1 cellular context compared by ENCODE assay signal in genomic region chr6:138109042-138109997, GRCh38.
TF ChIP-seq lines count a peak whose summit lies in the region.

No MANE protein-coding gene starts in this region.

TF ChIP-seq in K562, 482 proteins besides CTCF, POLR2A, EP300 and RAD21 (continued from another document and continues in another):
- TF ChIP-seq FOXM1 (IDR thresholded peaks at IDR 0.05; ENCODE audit: low read depth): no peak; the same call in 1 of the 2 replicates
- TF ChIP-seq FOXM1 (CRISPR knock-in tag; IDR thresholded peaks at IDR 0.05; ENCODE audit: low read depth): no peak
- TF ChIP-seq ELF2 (CRISPR knock-in tag; IDR thresholded peaks at IDR 0.05): no peak
- TF ChIP-seq ZNF436 (CRISPR knock-in tag; IDR thresholded peaks at IDR 0.05): no peak
- 0 out of 2 replicates have a peak, but pooled peaks have one; percentile 17 for TF ChIP-seq NFE2 (IDR thresholded peaks at IDR 0.05; ENCODE audit: low read depth)
- no peak for TF ChIP-seq HIVEP1 (CRISPR knock-in tag; IDR thresholded peaks at IDR 0.05)
- TF ChIP-seq FIP1L1 (IDR thresholded peaks at IDR 0.05; ENCODE audit: low read depth, low read length, poor library complexity, severe bottlenecking): no peak
- TF ChIP-seq NCOA1 (IDR thresholded peaks at IDR 0.05; ENCODE audit: low read depth): no peak
- TF ChIP-seq PPARD (CRISPR knock-in tag; IDR thresholded peaks at IDR 0.05): no peak
- TF ChIP-seq ZNF277 (CRISPR knock-in tag; IDR thresholded peaks at IDR 0.05; ENCODE audit: borderline replicate concordance): no peak
- TF ChIP-seq RBM39 (optimal IDR thresholded peaks at IDR 0.05; ENCODE audit: low read depth, low read length): no peak
- TF ChIP-seq ZNF324 (CRISPR knock-in tag; IDR thresholded peaks at IDR 0.05): no peak
- TF ChIP-seq USF2 (CRISPR knock-in tag; IDR thresholded peaks at IDR 0.05): no peak
- no peak for TF ChIP-seq WHSC1 (IDR thresholded peaks at IDR 0.05; ENCODE audit: low read length)
- 0 out of 2 replicates have a peak, but pooled peaks have one; percentile 11 for TF ChIP-seq MGA (IDR thresholded peaks at IDR 0.05)
- no peak for TF ChIP-seq NFE2L1 (tag; IDR thresholded peaks at IDR 0.05; ENCODE audit: borderline replicate concordance, low read depth)
- TF ChIP-seq ZBTB33 (CRISPR knock-in tag; IDR thresholded peaks at IDR 0.05): no peak
- no peak for TF ChIP-seq MAZ (CRISPR knock-in tag; conservative IDR thresholded peaks at IDR 0.05 in 1 of 2, IDR thresholded peaks at IDR 0.05 in 1 of 2)
- no peak for TF ChIP-seq ZNF57 (CRISPR knock-in tag; IDR thresholded peaks at IDR 0.05)
- TF ChIP-seq GABPB2 (CRISPR knock-in tag; conservative IDR thresholded peaks at IDR 0.05): no peak
- peak; percentile 62 for TF ChIP-seq MEIS2 (IDR thresholded peaks at IDR 0.05; ENCODE audit: partially characterized antibody)
- no peak for TF ChIP-seq HDGF (IDR thresholded peaks at IDR 0.05)
- no peak for TF ChIP-seq FOXJ3 (CRISPR knock-in tag; IDR thresholded peaks at IDR 0.05)
- TF ChIP-seq XRCC3 (IDR thresholded peaks at IDR 0.05): no peak
- no peak for TF ChIP-seq MYNN (IDR thresholded peaks at IDR 0.05)
- no peak for TF ChIP-seq MYNN (CRISPR knock-in tag; IDR thresholded peaks at IDR 0.05)
- no peak for TF ChIP-seq RBM15 (IDR thresholded peaks at IDR 0.05; ENCODE audit: insufficient read depth, low read length)
- TF ChIP-seq SMC3 (conservative IDR thresholded peaks at IDR 0.05; ENCODE audit: insufficient read depth, low read depth, low read length): peak; percentile 75
- no peak for TF ChIP-seq ZNF699 (CRISPR knock-in tag; IDR thresholded peaks at IDR 0.05; ENCODE audit: insufficient replicate concordance)
- TF ChIP-seq MAFK (IDR thresholded peaks at IDR 0.05; ENCODE audit: low read length): peak; percentile 17; the same call in 1 of the 2 replicates
- TF ChIP-seq DNMT1 (IDR thresholded peaks at IDR 0.05): no peak
- TF ChIP-seq CBX3 (IDR thresholded peaks at IDR 0.05; ENCODE audit: borderline replicate concordance in 1 of 2, low read length in 2 of 2): no peak
- TF ChIP-seq ZBTB12 (CRISPR knock-in tag; IDR thresholded peaks at IDR 0.05): no peak
- TF ChIP-seq FOSL1 (tag; conservative IDR thresholded peaks at IDR 0.05): no peak
- TF ChIP-seq NELFE (IDR thresholded peaks at IDR 0.05; ENCODE audit: insufficient read depth, insufficient read length): no peak
- TF ChIP-seq ATF6 (CRISPR knock-in tag; IDR thresholded peaks at IDR 0.05): no peak
- TF ChIP-seq ARID2 (IDR thresholded peaks at IDR 0.05): peak; percentile 63; the same call in 1 of the 2 replicates
- no peak for TF ChIP-seq SNIP1 (IDR thresholded peaks at IDR 0.05; ENCODE audit: low read depth)
- TF ChIP-seq PBX2 (CRISPR knock-in tag; IDR thresholded peaks at IDR 0.05; ENCODE audit: low read depth): no peak
- TF ChIP-seq PBX2 (tag; conservative IDR thresholded peaks at IDR 0.05; ENCODE audit: low read depth): peak; percentile 73; the same call in 1 of the 2 replicates
- TF ChIP-seq RFX1 (IDR thresholded peaks at IDR 0.05): no peak
- no peak for TF ChIP-seq LEF1 (IDR thresholded peaks at IDR 0.05)
- no peak for TF ChIP-seq TBP (optimal IDR thresholded peaks at IDR 0.05; ENCODE audit: low read depth, low read length)
- TF ChIP-seq NFXL1 (CRISPR knock-in tag; IDR thresholded peaks at IDR 0.05): no peak
- no peak for TF ChIP-seq ZBTB7A (IDR thresholded peaks at IDR 0.05; ENCODE audit: borderline replicate concordance, control insufficient read depth, low read depth, low read length)
- no peak for TF ChIP-seq PHF8 (IDR thresholded peaks at IDR 0.05; ENCODE audit: borderline replicate concordance, low read length)
- TF ChIP-seq TCFL5 (CRISPR knock-in tag; conservative IDR thresholded peaks at IDR 0.05): no peak
